In the genomic region with DNA sequence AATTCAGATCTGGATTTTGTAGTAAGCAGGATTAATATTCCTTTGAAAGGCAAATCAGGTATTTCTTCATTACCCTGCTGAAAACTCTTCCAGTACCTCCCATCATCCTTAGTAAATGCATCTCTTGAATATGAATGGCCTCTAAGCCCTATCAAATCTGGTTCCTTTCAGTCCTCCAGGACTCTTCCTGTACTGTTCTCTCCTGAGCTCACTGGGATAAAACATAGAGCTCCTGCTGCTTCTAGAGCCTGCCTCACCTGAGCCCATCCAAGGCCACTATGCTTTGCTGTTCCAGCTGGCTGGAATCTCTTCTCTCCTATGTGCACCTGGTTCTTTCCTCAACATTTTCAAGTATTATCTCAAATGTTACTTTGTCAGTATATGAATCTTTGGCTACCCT, we compare ENCODE assay signal across 1 cellular context.
TF ChIP-seq lines count a peak whose summit lies in the region.

No MANE protein-coding gene starts in this region.

TF ChIP-seq in GM23338, 12 proteins besides CTCF, POLR2A, EP300 and RAD21:
- TF ChIP-seq, protein P1, sequence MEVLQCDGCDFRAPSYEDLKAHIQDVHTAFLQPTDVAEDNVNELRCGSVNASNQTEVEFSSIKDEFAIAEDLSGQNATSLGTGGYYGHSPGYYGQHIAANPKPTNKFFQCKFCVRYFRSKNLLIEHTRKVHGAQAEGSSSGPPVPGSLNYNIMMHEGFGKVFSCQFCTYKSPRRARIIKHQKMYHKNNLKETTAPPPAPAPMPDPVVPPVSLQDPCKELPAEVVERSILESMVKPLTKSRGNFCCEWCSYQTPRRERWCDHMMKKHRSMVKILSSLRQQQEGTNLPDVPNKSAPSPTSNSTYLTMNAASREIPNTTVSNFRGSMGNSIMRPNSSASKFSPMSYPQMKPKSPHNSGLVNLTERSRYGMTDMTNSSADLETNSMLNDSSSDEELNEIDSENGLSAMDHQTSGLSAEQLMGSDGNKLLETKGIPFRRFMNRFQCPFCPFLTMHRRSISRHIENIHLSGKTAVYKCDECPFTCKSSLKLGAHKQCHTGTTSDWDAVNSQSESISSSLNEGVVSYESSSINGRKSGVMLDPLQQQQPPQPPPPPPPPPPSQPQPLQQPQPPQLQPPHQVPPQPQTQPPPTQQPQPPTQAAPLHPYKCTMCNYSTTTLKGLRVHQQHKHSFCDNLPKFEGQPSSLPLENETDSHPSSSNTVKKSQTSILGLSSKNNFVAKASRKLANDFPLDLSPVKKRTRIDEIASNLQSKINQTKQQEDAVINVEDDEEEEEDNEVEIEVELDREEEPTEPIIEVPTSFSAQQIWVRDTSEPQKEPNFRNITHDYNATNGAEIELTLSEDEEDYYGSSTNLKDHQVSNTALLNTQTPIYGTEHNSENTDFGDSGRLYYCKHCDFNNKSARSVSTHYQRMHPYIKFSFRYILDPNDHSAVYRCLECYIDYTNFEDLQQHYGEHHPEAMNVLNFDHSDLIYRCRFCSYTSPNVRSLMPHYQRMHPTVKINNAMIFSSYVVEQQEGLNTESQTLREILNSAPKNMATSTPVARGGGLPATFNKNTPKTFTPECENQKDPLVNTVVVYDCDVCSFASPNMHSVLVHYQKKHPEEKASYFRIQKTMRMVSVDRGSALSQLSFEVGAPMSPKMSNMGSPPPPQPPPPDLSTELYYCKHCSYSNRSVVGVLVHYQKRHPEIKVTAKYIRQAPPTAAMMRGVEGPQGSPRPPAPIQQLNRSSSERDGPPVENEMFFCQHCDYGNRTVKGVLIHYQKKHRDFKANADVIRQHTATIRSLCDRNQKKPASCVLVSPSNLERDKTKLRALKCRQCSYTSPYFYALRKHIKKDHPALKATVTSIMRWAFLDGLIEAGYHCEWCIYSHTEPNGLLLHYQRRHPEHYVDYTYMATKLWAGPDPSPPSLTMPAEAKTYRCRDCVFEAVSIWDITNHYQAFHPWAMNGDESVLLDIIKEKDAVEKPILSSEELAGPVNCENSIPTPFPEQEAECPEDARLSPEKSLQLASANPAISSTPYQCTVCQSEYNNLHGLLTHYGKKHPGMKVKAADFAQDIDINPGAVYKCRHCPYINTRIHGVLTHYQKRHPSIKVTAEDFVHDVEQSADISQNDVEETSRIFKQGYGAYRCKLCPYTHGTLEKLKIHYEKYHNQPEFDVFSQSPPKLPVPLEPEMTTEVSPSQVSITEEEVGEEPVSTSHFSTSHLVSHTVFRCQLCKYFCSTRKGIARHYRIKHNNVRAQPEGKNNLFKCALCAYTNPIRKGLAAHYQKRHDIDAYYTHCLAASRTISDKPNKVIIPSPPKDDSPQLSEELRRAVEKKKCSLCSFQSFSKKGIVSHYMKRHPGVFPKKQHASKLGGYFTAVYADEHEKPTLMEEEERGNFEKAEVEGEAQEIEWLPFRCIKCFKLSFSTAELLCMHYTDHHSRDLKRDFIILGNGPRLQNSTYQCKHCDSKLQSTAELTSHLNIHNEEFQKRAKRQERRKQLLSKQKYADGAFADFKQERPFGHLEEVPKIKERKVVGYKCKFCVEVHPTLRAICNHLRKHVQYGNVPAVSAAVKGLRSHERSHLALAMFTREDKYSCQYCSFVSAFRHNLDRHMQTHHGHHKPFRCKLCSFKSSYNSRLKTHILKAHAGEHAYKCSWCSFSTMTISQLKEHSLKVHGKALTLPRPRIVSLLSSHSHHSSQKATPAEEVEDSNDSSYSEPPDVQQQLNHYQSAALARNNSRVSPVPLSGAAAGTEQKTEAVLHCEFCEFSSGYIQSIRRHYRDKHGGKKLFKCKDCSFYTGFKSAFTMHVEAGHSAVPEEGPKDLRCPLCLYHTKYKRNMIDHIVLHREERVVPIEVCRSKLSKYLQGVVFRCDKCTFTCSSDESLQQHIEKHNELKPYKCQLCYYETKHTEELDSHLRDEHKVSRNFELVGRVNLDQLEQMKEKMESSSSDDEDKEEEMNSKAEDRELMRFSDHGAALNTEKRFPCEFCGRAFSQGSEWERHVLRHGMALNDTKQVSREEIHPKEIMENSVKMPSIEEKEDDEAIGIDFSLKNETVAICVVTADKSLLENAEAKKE (CRISPR knock-in tag; IDR thresholded peaks at IDR 0.05) = no peak
- TF ChIP-seq POLR2AphosphoS5 (IDR thresholded peaks at IDR 0.05; ENCODE audit: low read depth) (no peak), ZNF114 (CRISPR knock-in tag; IDR thresholded peaks at IDR 0.05) (no peak), CREB1 (CRISPR knock-in tag; IDR thresholded peaks at IDR 0.05; ENCODE audit: low read depth) (no peak), STAT1 (IDR thresholded peaks at IDR 0.05; ENCODE audit: unreplicated experiment) (no peak), JUNB (IDR thresholded peaks at IDR 0.05; ENCODE audit: unreplicated experiment) (no peak), NANOG (IDR thresholded peaks at IDR 0.05; ENCODE audit: borderline replicate concordance) (no peak), ZNF331 (CRISPR knock-in tag; IDR thresholded peaks at IDR 0.05; ENCODE audit: low read depth) (no peak), EZH2phosphoT487 (IDR thresholded peaks at IDR 0.05; ENCODE audit: unreplicated experiment) (no peak), EZH2 (IDR thresholded peaks at IDR 0.05; ENCODE audit: low read depth, unreplicated experiment) (no peak)
- TF ChIP-seq, protein P2, sequence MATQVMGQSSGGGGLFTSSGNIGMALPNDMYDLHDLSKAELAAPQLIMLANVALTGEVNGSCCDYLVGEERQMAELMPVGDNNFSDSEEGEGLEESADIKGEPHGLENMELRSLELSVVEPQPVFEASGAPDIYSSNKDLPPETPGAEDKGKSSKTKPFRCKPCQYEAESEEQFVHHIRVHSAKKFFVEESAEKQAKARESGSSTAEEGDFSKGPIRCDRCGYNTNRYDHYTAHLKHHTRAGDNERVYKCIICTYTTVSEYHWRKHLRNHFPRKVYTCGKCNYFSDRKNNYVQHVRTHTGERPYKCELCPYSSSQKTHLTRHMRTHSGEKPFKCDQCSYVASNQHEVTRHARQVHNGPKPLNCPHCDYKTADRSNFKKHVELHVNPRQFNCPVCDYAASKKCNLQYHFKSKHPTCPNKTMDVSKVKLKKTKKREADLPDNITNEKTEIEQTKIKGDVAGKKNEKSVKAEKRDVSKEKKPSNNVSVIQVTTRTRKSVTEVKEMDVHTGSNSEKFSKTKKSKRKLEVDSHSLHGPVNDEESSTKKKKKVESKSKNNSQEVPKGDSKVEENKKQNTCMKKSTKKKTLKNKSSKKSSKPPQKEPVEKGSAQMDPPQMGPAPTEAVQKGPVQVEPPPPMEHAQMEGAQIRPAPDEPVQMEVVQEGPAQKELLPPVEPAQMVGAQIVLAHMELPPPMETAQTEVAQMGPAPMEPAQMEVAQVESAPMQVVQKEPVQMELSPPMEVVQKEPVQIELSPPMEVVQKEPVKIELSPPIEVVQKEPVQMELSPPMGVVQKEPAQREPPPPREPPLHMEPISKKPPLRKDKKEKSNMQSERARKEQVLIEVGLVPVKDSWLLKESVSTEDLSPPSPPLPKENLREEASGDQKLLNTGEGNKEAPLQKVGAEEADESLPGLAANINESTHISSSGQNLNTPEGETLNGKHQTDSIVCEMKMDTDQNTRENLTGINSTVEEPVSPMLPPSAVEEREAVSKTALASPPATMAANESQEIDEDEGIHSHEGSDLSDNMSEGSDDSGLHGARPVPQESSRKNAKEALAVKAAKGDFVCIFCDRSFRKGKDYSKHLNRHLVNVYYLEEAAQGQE (IDR thresholded peaks at IDR 0.05; ENCODE audit: unreplicated experiment) = no peak
- TF ChIP-seq, protein P3, sequence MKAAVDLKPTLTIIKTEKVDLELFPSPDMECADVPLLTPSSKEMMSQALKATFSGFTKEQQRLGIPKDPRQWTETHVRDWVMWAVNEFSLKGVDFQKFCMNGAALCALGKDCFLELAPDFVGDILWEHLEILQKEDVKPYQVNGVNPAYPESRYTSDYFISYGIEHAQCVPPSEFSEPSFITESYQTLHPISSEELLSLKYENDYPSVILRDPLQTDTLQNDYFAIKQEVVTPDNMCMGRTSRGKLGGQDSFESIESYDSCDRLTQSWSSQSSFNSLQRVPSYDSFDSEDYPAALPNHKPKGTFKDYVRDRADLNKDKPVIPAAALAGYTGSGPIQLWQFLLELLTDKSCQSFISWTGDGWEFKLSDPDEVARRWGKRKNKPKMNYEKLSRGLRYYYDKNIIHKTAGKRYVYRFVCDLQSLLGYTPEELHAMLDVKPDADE (IDR thresholded peaks at IDR 0.05) = no peak
